Comparison of ENCODE assay signal across 9 cellular contexts in genomic region chr16:89599451-89599858, GRCh38. TPM values are rescaled to one million over a fixed set of nuclear protein-coding genes. Genes with fewer than 3 reads are reported as not detected.
DNase-seq lines count a peak whose midpoint lies in the region; ATAC-seq and TF ChIP-seq lines count a peak whose summit lies in the region.
"Had no signal": no experiment of that assay in that cellular context is flagged by ENCODE, and none has a peak within 500 bp of the region (broad histone marks: within the 10 kb centered on the region; RNA-seq: fewer than 3 reads in every experiment).

No MANE protein-coding gene starts in this region.

- H3K4me3 Mint-ChIP-seq in activated T-helper 2 cell treated with anti-CD3 and anti-CD28 coated beads, Interferon-gamma antibody, Interleukin-2, Interleukin-4, amounts not matched to agents 10 μg/mL and 5 μg/mL and 100 μg/mL, durations not matched to agents 14 hours and 24 hours and 36 hours (ENCODE audit: low read depth) = no peak overlapping the region
- H3K4me3 Mint-ChIP-seq: stimulated activated naive CD8-positive, alpha-beta T cell treated with anti-CD3 and anti-CD28 coated beads, Interleukin-15, Interleukin-2, amounts not matched to agents 100 ng/mL and 50 ng/mL, for 24 hours had no signal

- no peaks in the 10 kb centered on the region for H3K36me3 Mint-ChIP-seq in activated T-helper 2 cell treated with anti-CD3 and anti-CD28 coated beads, Interferon-gamma antibody, Interleukin-2, Interleukin-4, amounts not matched to agents 10 μg/mL and 5 μg/mL and 100 μg/mL, durations not matched to agents 14 hours and 24 hours and 36 hours (ENCODE audit: low read depth)

- no peaks in the 10 kb centered on the region for H3K79me2 ChIP-seq in DND-41 (ENCODE audit: insufficient read depth, low read length)

- no peak overlapping the region for H3K9ac ChIP-seq in DND-41 (ENCODE audit: low read depth, low read length)

- H3K27ac ChIP-seq in DND-41 (ENCODE audit: low read length) = no peak overlapping the region; the same call in 1 of the 2 replicates
- no peak overlapping the region for H3K27ac ChIP-seq in lower lobe of right lung

- no peaks in the 10 kb centered on the region for H3K9me3 Mint-ChIP-seq in activated T-helper 2 cell treated with anti-CD3 and anti-CD28 coated beads, Interferon-gamma antibody, Interleukin-2, Interleukin-4, amounts not matched to agents 10 μg/mL and 5 μg/mL and 100 μg/mL, durations not matched to agents 14 hours and 24 hours and 36 hours
- H3K9me3 Mint-ChIP-seq: stimulated activated naive CD8-positive, alpha-beta T cell treated with anti-CD3 and anti-CD28 coated beads, Interleukin-15, Interleukin-2, amounts not matched to agents 100 ng/mL and 50 ng/mL, for 24 hours had no signal

- H3K4me1 Mint-ChIP-seq in activated T-helper 2 cell treated with anti-CD3 and anti-CD28 coated beads, Interferon-gamma antibody, Interleukin-2, Interleukin-4, amounts not matched to agents 10 μg/mL and 5 μg/mL and 100 μg/mL, durations not matched to agents 14 hours and 24 hours and 36 hours (ENCODE audit: low read depth) = peaks cover 8% of the 10 kb centered on the region

- intact Hi-C loops in lower lobe of right lung (cut with DNase I) = no loop called here
- intact Hi-C loops in cardiac septum (cut with DNase I) = no loop called here
- intact Hi-C loops in activated T-helper 2 cell treated with anti-CD3 and anti-CD28 coated beads, Interferon-gamma antibody, Interleukin-2, Interleukin-4, amounts not matched to agents 10 μg/mL and 5 μg/mL and 100 μg/mL, durations not matched to agents 14 hours and 24 hours and 36 hours (cut with micrococcal nuclease) = no loop called here

- H3K4me3 ChIP-seq in DND-41 (ENCODE audit: low read depth in 1 of 2, low read length in 2 of 2) = no peak overlapping the region
- H3K4me3 ChIP-seq in lower lobe of right lung = no peak overlapping the region

- peaks cover 9% of the 10 kb centered on the region for H3K36me3 ChIP-seq in DND-41 (ENCODE audit: insufficient read depth, low read length)
- no peaks in the 10 kb centered on the region for H3K36me3 ChIP-seq in lower lobe of right lung

- H3K27me3 ChIP-seq in DND-41 (ENCODE audit: insufficient read depth, low read length, poor library complexity) = no peaks in the 10 kb centered on the region
- no peaks in the 10 kb centered on the region for H3K27me3 ChIP-seq in lower lobe of right lung (ENCODE audit: low read depth)

- H3K9me3 ChIP-seq in DND-41 (ENCODE audit: insufficient read depth, low read length, severe bottlenecking) = no peaks in the 10 kb centered on the region
- no peaks in the 10 kb centered on the region for H3K9me3 ChIP-seq in lower lobe of right lung

- no peak overlapping the region for H2AFZ ChIP-seq in DND-41 (ENCODE audit: low read depth, low read length)

- DNase-seq in DND-41 (peak; percentile 56), HuH-7 (ENCODE audit: low spot score) (peak; percentile 96), lower lobe of right lung (no peak), pons (ENCODE audit: low spot score) (no peak), cardiac septum (ENCODE audit: low spot score) (no peak)
- DNase-seq in activated CD4-positive, alpha-beta T cell treated with anti-CD3 and anti-CD28 coated beads, Interleukin-2, amount 50 U/mL, for 1 hour = peak; percentile 41
- no peak for DNase-seq in activated T-helper 2 cell treated with anti-CD3 and anti-CD28 coated beads, Interferon-gamma antibody, Interleukin-2, Interleukin-4, amounts not matched to agents 10 μg/mL and 5 μg/mL and 100 μg/mL, durations not matched to agents 14 hours and 24 hours and 36 hours (ENCODE audit: low spot score)

- TF ChIP-seq CTCF in DND-41 (IDR thresholded peaks at IDR 0.05; ENCODE audit: borderline replicate concordance, extremely low read depth, low read length, poor library complexity, severe bottlenecking) (peak; percentile 59), lower lobe of right lung (IDR thresholded peaks at IDR 0.05) (peak; percentile 17)

- H3K4me2 ChIP-seq in DND-41 (ENCODE audit: insufficient read depth, low read length) = no peak overlapping the region

- H3K4me1 ChIP-seq in DND-41 (ENCODE audit: insufficient read depth, low read length) = peaks cover 21% of the 10 kb centered on the region
- peaks cover 12% of the 10 kb centered on the region for H3K4me1 ChIP-seq in lower lobe of right lung

- H4K20me1 ChIP-seq in DND-41 (ENCODE audit: insufficient read depth, low read length) = 0 out of 2 replicates have a peak, but pooled peaks cover 3% of the 10 kb centered on the region

- peak; percentile 39 for ATAC-seq in DND-41 (ENCODE audit: insufficient read depth, low read depth)
- peak in 1 of 2 donors; percentile 7 for ATAC-seq in lower lobe of right lung
- no peak for ATAC-seq in GM21825 (IDR thresholded peaks at IDR 0.05; ENCODE audit: unreplicated experiment)

- no peak overlapping the region for H3K27ac Mint-ChIP-seq in activated T-helper 2 cell treated with anti-CD3 and anti-CD28 coated beads, Interferon-gamma antibody, Interleukin-2, Interleukin-4, amounts not matched to agents 10 μg/mL and 5 μg/mL and 100 μg/mL, durations not matched to agents 14 hours and 24 hours and 36 hours
- H3K27ac Mint-ChIP-seq: stimulated activated naive CD8-positive, alpha-beta T cell treated with anti-CD3 and anti-CD28 coated beads, Interleukin-15, Interleukin-2, amounts not matched to agents 100 ng/mL and 50 ng/mL, for 24 hours had no signal

- H3K27me3 Mint-ChIP-seq in activated T-helper 2 cell treated with anti-CD3 and anti-CD28 coated beads, Interferon-gamma antibody, Interleukin-2, Interleukin-4, amounts not matched to agents 10 μg/mL and 5 μg/mL and 100 μg/mL, durations not matched to agents 14 hours and 24 hours and 36 hours (ENCODE audit: low read depth) = no peaks in the 10 kb centered on the region
- H3K27me3 Mint-ChIP-seq: stimulated activated naive CD8-positive, alpha-beta T cell treated with anti-CD3 and anti-CD28 coated beads, Interleukin-15, Interleukin-2, amounts not matched to agents 100 ng/mL and 50 ng/mL, for 24 hours had no signal

RNA-seq across cellular contexts. Expression of gene DPEP1, which starts 14.0 kb away (rescaled TPM):
- total RNA-seq in lower lobe of right lung = 0.59 TPM
- total RNA-seq in cardiac septum = not detected
- total RNA-seq in activated T-helper 2 cell treated with anti-CD3 and anti-CD28 coated beads, Interferon-gamma antibody, Interleukin-2, Interleukin-4, amounts not matched to agents 10 μg/mL and 5 μg/mL and 100 μg/mL, durations not matched to agents 14 hours and 24 hours and 36 hours = not detected in 2 replicates

RNA-seq across cellular contexts. Expression of gene CPNE7, which starts 23.9 kb away (rescaled TPM):
- total RNA-seq in lower lobe of right lung = 0.35 TPM
- total RNA-seq in cardiac septum = not detected
- 19.8 and 25.7 TPM in 2 replicates for total RNA-seq in activated T-helper 2 cell treated with anti-CD3 and anti-CD28 coated beads, Interferon-gamma antibody, Interleukin-2, Interleukin-4, amounts not matched to agents 10 μg/mL and 5 μg/mL and 100 μg/mL, durations not matched to agents 14 hours and 24 hours and 36 hours

RNA-seq across cellular contexts. Expression of gene RPL13, which starts 39.0 kb away (rescaled TPM):
- total RNA-seq in lower lobe of right lung (1,727 TPM), cardiac septum (882 TPM)
- 2,404 and 2,406 TPM in 2 replicates for total RNA-seq in activated T-helper 2 cell treated with anti-CD3 and anti-CD28 coated beads, Interferon-gamma antibody, Interleukin-2, Interleukin-4, amounts not matched to agents 10 μg/mL and 5 μg/mL and 100 μg/mL, durations not matched to agents 14 hours and 24 hours and 36 hours

RNA-seq across cellular contexts. Expression of gene CHMP1A, which starts 58.1 kb away (rescaled TPM):
- total RNA-seq in lower lobe of right lung = 70.4 TPM
- 46.0 TPM for total RNA-seq in cardiac septum
- total RNA-seq in activated T-helper 2 cell treated with anti-CD3 and anti-CD28 coated beads, Interferon-gamma antibody, Interleukin-2, Interleukin-4, amounts not matched to agents 10 μg/mL and 5 μg/mL and 100 μg/mL, durations not matched to agents 14 hours and 24 hours and 36 hours = 80.0 and 89.0 TPM in 2 replicates

RNA-seq across cellular contexts. Expression of gene SPATA33, which starts 58.2 kb away (rescaled TPM):
- total RNA-seq in lower lobe of right lung = 9.7 TPM
- total RNA-seq in cardiac septum = 4.3 TPM
- total RNA-seq in activated T-helper 2 cell treated with anti-CD3 and anti-CD28 coated beads, Interferon-gamma antibody, Interleukin-2, Interleukin-4, amounts not matched to agents 10 μg/mL and 5 μg/mL and 100 μg/mL, durations not matched to agents 14 hours and 24 hours and 36 hours = 15.5 and 16.6 TPM in 2 replicates

Comparison
In these comparisons a context has a peak if more than half of its experiments do, and no peak if none do; other contexts are left out.
1. DNase-seq: peak in DND-41 (single experiment), HuH-7 (single experiment) and activated CD4-positive, alpha-beta T cell treated with anti-CD3 and anti-CD28 coated beads, Interleukin-2, amount 50 U/mL, for 1 hour (single experiment); none in lower lobe of right lung (single experiment), pons (single experiment), cardiac septum (single experiment) and activated T-helper 2 cell treated with anti-CD3 and anti-CD28 coated beads, Interferon-gamma antibody, Interleukin-2, Interleukin-4, amounts not matched to agents 10 μg/mL and 5 μg/mL and 100 μg/mL, durations not matched to agents 14 hours and 24 hours and 36 hours (single experiment).
2. RNA of gene CPNE7, which starts 23.9 kb away (total RNA-seq): 19.8 to 25.7 TPM in activated T-helper 2 cell treated with anti-CD3 and anti-CD28 coated beads, Interferon-gamma antibody, Interleukin-2, Interleukin-4, amounts not matched to agents 10 μg/mL and 5 μg/mL and 100 μg/mL, durations not matched to agents 14 hours and 24 hours and 36 hours; 0.35 TPM in lower lobe of right lung (single experiment) and not detected in cardiac septum (single experiment); every median in the first group is over 10 times any median in the second.